ENCODE assay signal across 8 cellular contexts in the genomic region with DNA sequence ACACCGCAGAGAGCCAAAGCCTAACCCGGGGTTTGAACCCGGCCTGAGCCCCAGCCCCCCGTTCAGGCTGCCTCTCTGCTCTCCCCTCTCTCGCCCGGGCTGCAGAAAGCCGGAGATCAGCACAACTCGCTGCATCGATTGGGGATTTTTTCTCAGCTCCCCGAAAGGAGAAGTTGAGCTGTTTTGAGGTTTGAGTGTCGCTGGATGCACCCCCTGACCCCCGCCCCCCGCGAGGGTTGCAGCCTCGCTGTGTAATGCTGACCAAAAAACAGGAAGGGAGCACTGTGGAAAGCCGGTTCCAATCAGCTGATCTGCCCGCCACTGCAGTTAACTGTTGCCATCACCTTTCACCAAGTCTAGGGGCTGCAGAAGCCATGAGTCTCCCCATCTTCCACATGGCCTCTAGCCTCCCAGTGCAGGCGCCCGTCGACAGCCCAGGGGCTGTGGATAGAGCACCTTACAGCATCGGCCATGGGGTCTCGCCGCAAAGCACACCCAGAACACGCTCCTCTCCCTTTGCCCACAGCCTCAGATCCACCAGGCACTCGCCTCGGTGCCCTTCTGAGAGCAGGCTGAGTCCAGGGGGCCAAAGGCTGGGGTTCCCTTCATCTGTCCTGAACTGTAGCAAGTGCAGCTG. TPM values are rescaled to one million over a fixed set of nuclear protein-coding genes. Genes with fewer than 3 reads are reported as not detected.
DNase-seq lines count a peak whose midpoint lies in the region; ATAC-seq and TF ChIP-seq lines count a peak whose summit lies in the region.

No MANE protein-coding gene starts in this region.

- no peak for TF ChIP-seq CTCF in progenitor cell of endocrine pancreas (IDR thresholded peaks at IDR 0.05; ENCODE audit: unreplicated experiment)

- peak; percentile 30 for ATAC-seq in GM18520 (IDR thresholded peaks at IDR 0.05; ENCODE audit: unreplicated experiment)
- ATAC-seq in HG03432 (IDR thresholded peaks at IDR 0.05; ENCODE audit: unreplicated experiment), result peak; percentile 50
- peak; percentile 55 for ATAC-seq in sciatic nerve
- no peak for ATAC-seq in HG03135 (IDR thresholded peaks at IDR 0.05; ENCODE audit: unreplicated experiment)

- H3K27ac Mint-ChIP-seq in progenitor cell of endocrine pancreas, result no peak overlapping the region

- H3K4me1 Mint-ChIP-seq in progenitor cell of endocrine pancreas (ENCODE audit: low read depth), result no peaks in the 10 kb centered on the region

- peak overlapping the region; percentile 63 for H3K27ac ChIP-seq in caudate nucleus (ENCODE audit: low read depth, low read length)

- intact Hi-C loops in sciatic nerve (cut with DNase I), result no loop called here

- no peaks in the 10 kb centered on the region for H3K9me3 Mint-ChIP-seq in progenitor cell of endocrine pancreas (ENCODE audit: low read depth)

- peak in 14 of 61 donors; percentile 4 to 45 (median 20) for DNase-seq in caudate nucleus (lab: John Stamatoyannopoulos, UW)
- DNase-seq in sciatic nerve (ENCODE audit: low spot score), result peak; percentile 79
- DNase-seq in progenitor cell of endocrine pancreas (ENCODE audit: low spot score, unreplicated experiment), result no peak
- DNase-seq in stimulated activated naive CD4-positive, alpha-beta T cell (lab: John Stamatoyannopoulos, UW), result no peak
- DNase-seq in activated CD4-positive, alpha-beta T cell treated with anti-CD3 and anti-CD28 coated beads for 48 hours, result no peak

- no peak overlapping the region for H3K4me3 Mint-ChIP-seq in progenitor cell of endocrine pancreas (ENCODE audit: low read depth)

- H3K36me3 Mint-ChIP-seq in progenitor cell of endocrine pancreas (ENCODE audit: insufficient read depth), result peaks cover 4% of the 10 kb centered on the region

- H3K27me3 Mint-ChIP-seq in progenitor cell of endocrine pancreas, result no peaks in the 10 kb centered on the region

RNA-seq across cellular contexts. Expression of a gene that starts 34.5 kb away (rescaled TPM):
- total RNA-seq in sciatic nerve, result 90.7 TPM
- 78.5 and 79.7 TPM in 2 replicates for total RNA-seq in progenitor cell of endocrine pancreas

RNA-seq across cellular contexts. Expression of a gene that starts 34.8 kb away (rescaled TPM):
- 5.9 TPM for total RNA-seq in sciatic nerve
- 17.7 and 21.7 TPM in 2 replicates for total RNA-seq in progenitor cell of endocrine pancreas
